In the genomic region with DNA sequence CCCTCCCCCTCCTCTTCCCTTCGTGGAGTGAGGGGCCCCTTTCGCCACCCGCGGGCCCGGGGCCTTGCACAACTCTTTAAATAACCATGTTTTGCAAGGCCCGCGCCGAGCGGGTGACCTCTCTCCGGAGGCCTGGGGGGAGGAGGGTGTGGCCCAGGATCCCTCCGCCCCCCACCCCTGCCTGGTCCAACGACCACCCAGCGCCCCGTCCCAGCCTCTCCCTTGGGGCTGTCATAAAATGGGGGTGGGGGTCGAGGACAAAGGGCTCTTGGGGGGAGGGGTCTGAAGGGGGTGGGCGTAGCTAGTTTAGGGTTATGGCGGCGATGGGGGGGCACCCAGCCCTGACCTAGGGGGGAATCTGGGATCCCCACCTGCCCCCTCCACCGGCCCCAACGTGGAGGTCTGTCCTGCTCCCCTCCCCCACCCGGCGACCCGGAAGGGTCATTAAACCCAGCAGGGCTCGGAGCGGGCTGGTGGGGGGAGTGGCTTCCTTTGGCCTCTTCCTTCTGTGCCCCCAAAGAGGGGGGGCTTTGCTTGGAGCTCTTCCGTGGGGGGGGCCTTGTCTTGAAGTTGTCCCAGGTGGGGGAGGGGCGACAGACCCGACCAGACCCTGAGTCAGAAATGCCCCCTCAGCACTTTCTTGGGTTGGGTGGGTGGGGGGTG, we compare ENCODE assay signal across 8 cellular contexts. TPM values are rescaled to one million over a fixed set of nuclear protein-coding genes. Genes with fewer than 3 reads are reported as not detected.
DNase-seq lines count a peak whose midpoint lies in the region; ATAC-seq, FAIRE-seq and TF ChIP-seq lines count a peak whose summit lies in the region.

No MANE protein-coding gene starts in this region.

- TF ChIP-seq RAD21 in IMR-90 (IDR thresholded peaks at IDR 0.05; ENCODE audit: low read length): no peak

- peaks cover 28% of the 10 kb centered on the region for H3K36me3 ChIP-seq in IMR-90 (ENCODE audit: control insufficient read depth, insufficient read depth, low read length)
- H3K36me3 ChIP-seq in bronchial epithelial cell (ENCODE audit: control insufficient read depth, insufficient read depth, low read length): peaks cover 3% of the 10 kb centered on the region
- peaks cover 9% of the 10 kb centered on the region for H3K36me3 ChIP-seq in lower lobe of right lung
- H3K36me3 ChIP-seq in urinary bladder (ENCODE audit: insufficient read depth): no peaks in the 10 kb centered on the region

- peak overlapping the region; percentile 56 for H3K4me2 ChIP-seq in IMR-90 (ENCODE audit: low read depth, low read length)

- in situ Hi-C loops in IMR-90 (cut with MboI; ENCODE audit: low sequenced_read_pairs): no loop called here

- peak overlapping the region; percentile 21 for H2AFZ ChIP-seq in IMR-90 (replicated peaks; ENCODE audit: low read length, poor library complexity)

- H4K91ac ChIP-seq in IMR-90 (ENCODE audit: insufficient read depth, low read depth, low read length): peak overlapping the region; percentile 79

- peak overlapping the region; percentile 98 for H2AK9ac ChIP-seq in IMR-90 (replicated peaks; ENCODE audit: low read depth, low read length, poor library complexity)

- H3K27me3 ChIP-seq in IMR-90 (ENCODE audit: control insufficient read depth, insufficient read depth, low read length) (no peaks in the 10 kb centered on the region), bronchial epithelial cell (ENCODE audit: control insufficient read depth, insufficient read depth, low read length) (no peaks in the 10 kb centered on the region), lower lobe of right lung (ENCODE audit: low read depth) (no peaks in the 10 kb centered on the region)

- TF ChIP-seq POLR2A in IMR-90 (IDR thresholded peaks at IDR 0.05; ENCODE audit: low read depth, low read length): 0 out of 2 replicates have a peak, but pooled peaks have one; percentile 5

- ATAC-seq in IMR-90 (ENCODE audit: low read depth) (peak; percentile 18), lower lobe of right lung (peak; percentile 31 to 39), HG03108 (IDR thresholded peaks at IDR 0.05; ENCODE audit: unreplicated experiment) (no peak)

- no peaks in the 10 kb centered on the region for H3K9me3 ChIP-seq in IMR-90 (ENCODE audit: control insufficient read depth, insufficient read depth, low read length)
- H3K9me3 ChIP-seq in lower lobe of right lung: no peaks in the 10 kb centered on the region

- CTCF ChIA-PET in IMR-90 (lab: Yijun Ruan, JAX): interaction anchor here (1.2 kb wide), 1 partner anchor 56 kb away, joined by 3 read pairs; no protein-coding TSS in a partner anchor

- intact Hi-C loops in IMR-90 (cut with micrococcal nuclease): loop anchor here (2.0 kb wide), 1 partner anchor 314 kb away; a partner anchor contains a TSS
- intact Hi-C loops in lower lobe of right lung (cut with DNase I): no loop called here

- H3K14ac ChIP-seq in IMR-90 (replicated peaks; ENCODE audit: low read depth, low read length): peak overlapping the region; percentile 92

- H3K27ac ChIP-seq in IMR-90 (ENCODE audit: insufficient read depth, low read length) (peak overlapping the region; percentile 97), lower lobe of right lung (peak overlapping the region; percentile 87), urinary bladder (ENCODE audit: low read depth) (peak overlapping the region; percentile 61)

- TF ChIP-seq CTCF in IMR-90 (conservative IDR thresholded peaks at IDR 0.05; ENCODE audit: low read depth, low read length) (no peak), bronchial epithelial cell (IDR thresholded peaks at IDR 0.05; ENCODE audit: insufficient read depth, low read length, severe bottlenecking) (no peak), lower lobe of right lung (IDR thresholded peaks at IDR 0.05) (no peak)

- peak overlapping the region; percentile 64; the same call in 1 of the 2 replicates for H2BK120ac ChIP-seq in IMR-90 (ENCODE audit: low read depth, low read length)

- dilution Hi-C loops in IMR-90 (cut with HindIII; ENCODE audit: low sequenced_read_pairs, unreplicated experiment): no loop called here

- FAIRE-seq in bronchial epithelial cell (lab: Jason Lieb, UNC): no peak

- no CpG with 5 or more reads among the region's 28 CpGs for WGBS in IMR-90 (ENCODE audit: extremely low coverage in 2 of 2, insufficient read length in 1 of 2), 2 experiments
- WGBS in urinary bladder: 2% methylated on average over 28 of the region's 28 CpGs

- no peak overlapping the region for H2BK20ac ChIP-seq in IMR-90 (ENCODE audit: low read depth, low read length)

- no TSS peak for BruUV-seq in IMR-90 (replicated peaks; lab: Mats Ljungman, UMichigan)

- H3K4me1 ChIP-seq in IMR-90 (ENCODE audit: control insufficient read depth, insufficient read depth, low read length) (peaks cover 8% of the 10 kb centered on the region), lower lobe of right lung (peaks cover 36% of the 10 kb centered on the region), urinary bladder (ENCODE audit: insufficient read depth) (peaks cover 2% of the 10 kb centered on the region)

- H3K79me1 ChIP-seq in IMR-90 (ENCODE audit: low read depth in 1 of 2, low read length in 2 of 2): peaks cover 5 to 43% of the 10 kb centered on the region in 2 experiments

- peak overlapping the region; percentile 36 to 60; a peak in 3 of 4 replicates for H4K8ac ChIP-seq in IMR-90 (ENCODE audit: low read depth in 2 of 2, low read length in 2 of 2)

- peak overlapping the region; percentile 50; the same call in 1 of the 2 replicates for H4K5ac ChIP-seq in IMR-90 (ENCODE audit: low read depth, low read length)

- peak overlapping the region; percentile 84; the same call in 1 of the 2 replicates for H3K56ac ChIP-seq in IMR-90 (ENCODE audit: extremely low read depth, insufficient read depth, low read length)

- H2BK5ac ChIP-seq in IMR-90 (ENCODE audit: low read depth, low read length, poor library complexity, severe bottlenecking): peak overlapping the region; percentile 87

- POLR2A ChIA-PET in IMR-90 (lab: Charles Lee; ENCODE audit: unreplicated experiment): no interaction called here

- DNase-seq in CD1c-positive myeloid dendritic cell (ENCODE audit: extremely low spot score) (peak; percentile 80), IMR-90 (no peak), bronchial epithelial cell (ENCODE audit: low read depth) (no peak), lower lobe of right lung (peak; percentile 90), NCI-H748 (lab: John Stamatoyannopoulos, UW; ENCODE audit: unreplicated experiment) (no peak), NCI-H1436 treated with DMSO at 0.1 percent for 48 hours (lab: John Stamatoyannopoulos, UW) (no peak)

- H3K23ac ChIP-seq in IMR-90 (ENCODE audit: low read depth, low read length): 0 out of 2 replicates have a peak overlapping the region, but pooled peaks have one; percentile 82

- no peaks in the 10 kb centered on the region; the same call in 1 of the 2 replicates for H3K9me1 ChIP-seq in IMR-90 (ENCODE audit: insufficient read depth, low read length)

- peaks cover 10% of the 10 kb centered on the region for H4K20me1 ChIP-seq in IMR-90 (ENCODE audit: insufficient read depth, low read length)

- H3K4me3 ChIP-seq in IMR-90 (ENCODE audit: insufficient read depth, low read depth, low read length) (peak overlapping the region; percentile 96), bronchial epithelial cell (ENCODE audit: low read depth, low read length) (peak overlapping the region; percentile 87), lower lobe of right lung (peak overlapping the region; percentile 76), urinary bladder (ENCODE audit: low read depth, low read length) (peak overlapping the region; percentile 76)

- peak overlapping the region; percentile 84 for H3K4ac ChIP-seq in IMR-90 (ENCODE audit: low read depth, low read length)

- H3K18ac ChIP-seq in IMR-90 (ENCODE audit: low read depth, low read length): peak overlapping the region; percentile 55; the same call in 1 of the 2 replicates

- peak overlapping the region; percentile 92 for H2AK5ac ChIP-seq in IMR-90 (ENCODE audit: low read depth, low read length)

- peak overlapping the region; percentile 98 for H3K9ac ChIP-seq in IMR-90 (ENCODE audit: low read depth, low read length)

- H2BK15ac ChIP-seq in IMR-90 (ENCODE audit: low read depth, low read length): no peak overlapping the region; the same call in 2 of the 3 replicates

TF ChIP-seq in IMR-90, 13 proteins besides CTCF, POLR2A, EP300 and RAD21 (continues in another document):
- peak; percentile 65 for TF ChIP-seq CEBPB (IDR thresholded peaks at IDR 0.05; ENCODE audit: low read depth, low read length)

RNA-seq across cellular contexts. Expression of a gene that starts 1.3 kb away (rescaled TPM):
- total RNA-seq in IMR-90 (2012; rRNA removed): 16.0 and 16.7 TPM in 2 replicates
- polyA plus RNA-seq in IMR-90 (2012; rRNA removed): 23.1 and 29.4 TPM in 2 replicates
- 11.4 and 20.8 TPM in 2 replicates for polyA plus RNA-seq in IMR-90 (2012; cell fraction: cytosol; rRNA removed)
- polyA plus RNA-seq in IMR-90 (2012; cell fraction: nucleus; rRNA removed; ENCODE audit: low replicate concordance): 47.6 and 91.2 TPM in 2 replicates
- 15.8 and 16.0 TPM in 2 replicates for total RNA-seq in bronchial epithelial cell
- total RNA-seq in lower lobe of right lung: 16.9 TPM
- 9.1 TPM for total RNA-seq in urinary bladder
- polyA plus RNA-seq in urinary bladder: 6.1 TPM

RNA-seq across cellular contexts. Expression of a gene that starts 10.0 kb away (rescaled TPM):
- total RNA-seq in IMR-90 (2012; rRNA removed): not detected in 2 replicates
- polyA plus RNA-seq in IMR-90 (2012; rRNA removed): not detected in 2 replicates
- 0.02 and 0.09 TPM in 2 replicates for polyA plus RNA-seq in IMR-90 (2012; cell fraction: cytosol; rRNA removed)
- 0.13 TPM in 1 of 2 replicates, not detected in the other for polyA plus RNA-seq in IMR-90 (2012; cell fraction: nucleus; rRNA removed; ENCODE audit: low replicate concordance)
- 0.13 TPM in 1 of 2 replicates, not detected in the other for total RNA-seq in bronchial epithelial cell
- total RNA-seq in lower lobe of right lung: not detected
- not detected for total RNA-seq in urinary bladder
- 0.28 TPM for polyA plus RNA-seq in urinary bladder

RNA-seq across cellular contexts. Expression of a gene that starts 14.2 kb away (rescaled TPM):
- 8.9 and 9.0 TPM in 2 replicates for total RNA-seq in IMR-90 (2012; rRNA removed)
- 51.5 and 52.5 TPM in 2 replicates for polyA plus RNA-seq in IMR-90 (2012; rRNA removed)
- polyA plus RNA-seq in IMR-90 (2012; cell fraction: cytosol; rRNA removed): 36.9 and 69.3 TPM in 2 replicates
- polyA plus RNA-seq in IMR-90 (2012; cell fraction: nucleus; rRNA removed; ENCODE audit: low replicate concordance): 60.4 and 87.8 TPM in 2 replicates
- total RNA-seq in bronchial epithelial cell: 35.8 and 46.1 TPM in 2 replicates
- 46.0 TPM for total RNA-seq in lower lobe of right lung
- 16.0 TPM for total RNA-seq in urinary bladder
- polyA plus RNA-seq in urinary bladder: 62.3 TPM

RNA-seq across cellular contexts. Expression of a gene that starts 33.9 kb away (rescaled TPM):
- total RNA-seq in IMR-90 (2012; rRNA removed) (not detected in 2 replicates), bronchial epithelial cell (not detected in 2 replicates), lower lobe of right lung (not detected), urinary bladder (not detected)
- polyA plus RNA-seq in IMR-90 (2012; rRNA removed) (not detected in 2 replicates), urinary bladder (not detected)
- not detected in 2 replicates for polyA plus RNA-seq in IMR-90 (2012; cell fraction: cytosol; rRNA removed)
- polyA plus RNA-seq in IMR-90 (2012; cell fraction: nucleus; rRNA removed; ENCODE audit: low replicate concordance): not detected in 2 replicates

RNA-seq across cellular contexts. Expression of a gene that starts 34.2 kb away (rescaled TPM):
- 8.1 and 15.3 TPM in 2 replicates for total RNA-seq in IMR-90 (2012; rRNA removed)
- 40.2 and 49.0 TPM in 2 replicates for polyA plus RNA-seq in IMR-90 (2012; rRNA removed)
- 38.6 and 59.2 TPM in 2 replicates for polyA plus RNA-seq in IMR-90 (2012; cell fraction: cytosol; rRNA removed)
- 38.3 and 110 TPM in 2 replicates for polyA plus RNA-seq in IMR-90 (2012; cell fraction: nucleus; rRNA removed; ENCODE audit: low replicate concordance)
- total RNA-seq in bronchial epithelial cell: 9.2 and 12.1 TPM in 2 replicates
- total RNA-seq in lower lobe of right lung: 46.1 TPM
- total RNA-seq in urinary bladder: 21.2 TPM
- polyA plus RNA-seq in urinary bladder: 59.8 TPM

Comparison
In these comparisons a context has a peak if more than half of its experiments do, and no peak if none do; other contexts are left out.
1. DNase-seq: peak in CD1c-positive myeloid dendritic cell (single experiment) and lower lobe of right lung (single experiment); none in IMR-90 (single experiment), bronchial epithelial cell (single experiment), NCI-H748 (single experiment) and NCI-H1436 treated with DMSO at 0.1 percent for 48 hours (single experiment).
2. Peak in every context shown above with its lines, with median percentiles within 50 percentile points of each other: H3K27ac ChIP-seq and H3K4me3 ChIP-seq.